Comparison of ENCODE assay signal across 9 cellular contexts in genomic region chr17:54948380-54948779, GRCh38. TPM values are rescaled to one million over a fixed set of nuclear protein-coding genes. Genes with fewer than 3 reads are reported as not detected.
DNase-seq lines count a peak whose midpoint lies in the region; ATAC-seq and TF ChIP-seq lines count a peak whose summit lies in the region.
"Had no signal": no experiment of that assay in that cellular context is flagged by ENCODE, and none has a peak within 500 bp of the region (broad histone marks: within the 10 kb centered on the region; RNA-seq: fewer than 3 reads in every experiment).

No MANE protein-coding gene starts in this region.

- no peak overlapping the region for H3K4me3 ChIP-seq in hepatocyte
- H3K4me3 ChIP-seq: right lobe of liver had no signal

- 72% methylated on average over 5 of the region's 5 CpGs for WGBS in hepatocyte (ENCODE audit: low lambda C conversion rate, missing lambda C conversion rate)

- no peak overlapping the region for H3K27ac ChIP-seq in hepatocyte
- H3K27ac ChIP-seq: right lobe of liver had no signal

- H3K4me2 ChIP-seq in hepatocyte: no peak overlapping the region

- no peaks in the 10 kb centered on the region for H3K27me3 ChIP-seq in hepatocyte
- H3K27me3 ChIP-seq: right lobe of liver had no signal

- H3K9me2 ChIP-seq in hepatocyte (replicated peaks; ENCODE audit: insufficient read depth): no peaks in the 10 kb centered on the region

- TF ChIP-seq CTCF in GM10248 (IDR thresholded peaks at IDR 0.05; ENCODE audit: control extremely low read depth, extremely low read depth, low read depth, missing control alignments) (no peak), hepatocyte (IDR thresholded peaks at IDR 0.05; ENCODE audit: poor library complexity) (no peak)

- peak; percentile 67 for ATAC-seq in GM18508 (IDR thresholded peaks at IDR 0.05; ENCODE audit: insufficient read depth, unreplicated experiment)

- DNase-seq in HPDE6-E6E7 (ENCODE audit: extremely low spot score): peak; percentile 60
- peak; percentile 85 for DNase-seq in astrocyte of the hippocampus (ENCODE audit: low read depth, low spot score)
- DNase-seq in non-pigmented ciliary epithelial cell (ENCODE audit: low read depth): peak; percentile 98
- DNase-seq in NCI-H2029 treated with DMSO at 0.1 percent for 48 hours (lab: John Stamatoyannopoulos, UW): no peak
- no peak for DNase-seq in GM10248 (ENCODE audit: extremely low spot score)
- DNase-seq in hepatocyte (ENCODE audit: low spot score): no peak
- DNase-seq in T-helper 1 cell: no peak
- DNase-seq: right lobe of liver had no signal

- no peaks in the 10 kb centered on the region for H3K4me1 ChIP-seq in hepatocyte (ENCODE audit: insufficient read depth)

- no peaks in the 10 kb centered on the region for H3K79me2 ChIP-seq in hepatocyte

- H3K36me3 ChIP-seq in hepatocyte (replicated peaks; ENCODE audit: insufficient read depth, low read depth): no peaks in the 10 kb centered on the region

- CTCF ChIA-PET in GM10248 (lab: Yijun Ruan, JAX): no interaction called here

- H3K9me3 ChIP-seq in hepatocyte (ENCODE audit: low read depth): no peaks in the 10 kb centered on the region
- H3K9me3 ChIP-seq: right lobe of liver had no signal

- H4K20me1 ChIP-seq in hepatocyte (ENCODE audit: insufficient read depth, poor library complexity, severe bottlenecking): no peaks in the 10 kb centered on the region

- H2AFZ ChIP-seq in hepatocyte: no peak overlapping the region

- POLR2A ChIA-PET in GM10248 (lab: Yijun Ruan, JAX): no interaction called here

RNA-seq across cellular contexts. Expression of gene COX11, which starts 20.1 kb away (rescaled TPM):
- 39.6 and 53.6 TPM in 2 replicates for total RNA-seq in hepatocyte
- polyA plus RNA-seq in hepatocyte: 33.0 and 35.2 TPM in 2 replicates

RNA-seq across cellular contexts. Expression of gene STXBP4, which starts 20.2 kb away (rescaled TPM):
- total RNA-seq in hepatocyte: 42.7 and 50.1 TPM in 2 replicates
- 9.0 and 15.5 TPM in 2 replicates for polyA plus RNA-seq in hepatocyte

RNA-seq across cellular contexts. Expression of gene TOM1L1, which starts 47.7 kb away (rescaled TPM):
- 46.2 and 56.0 TPM in 2 replicates for total RNA-seq in hepatocyte
- 31.5 and 36.9 TPM in 2 replicates for polyA plus RNA-seq in hepatocyte

Comparison
In these comparisons a context has a peak if more than half of its experiments do, and no peak if none do; other contexts are left out.
1. DNase-seq: peak in HPDE6-E6E7 (single experiment), astrocyte of the hippocampus (single experiment) and non-pigmented ciliary epithelial cell (single experiment); none in NCI-H2029 treated with DMSO at 0.1 percent for 48 hours (single experiment), GM10248 (single experiment), hepatocyte (single experiment) and T-helper 1 cell (0 of 5).